In genomic region chr16:16420515-16420914, GRCh38 we compare ENCODE assay signal across 1 cellular context. TPM values are rescaled to one million over a fixed set of nuclear protein-coding genes. Genes with fewer than 3 reads are reported as not detected.
"Had no signal": no experiment of that assay in that cellular context is flagged by ENCODE, and none has a peak within 500 bp of the region (broad histone marks: within the 10 kb centered on the region; RNA-seq: fewer than 3 reads in every experiment).

No MANE protein-coding gene starts in this region.

RNA-seq across cellular contexts. Expression of gene NPIPA7, which starts 41.6 kb away (rescaled TPM):
- polyA plus RNA-seq: IgD-negative memory B cell had no signal
